7 cellular contexts compared by ENCODE assay signal in the genomic region with DNA sequence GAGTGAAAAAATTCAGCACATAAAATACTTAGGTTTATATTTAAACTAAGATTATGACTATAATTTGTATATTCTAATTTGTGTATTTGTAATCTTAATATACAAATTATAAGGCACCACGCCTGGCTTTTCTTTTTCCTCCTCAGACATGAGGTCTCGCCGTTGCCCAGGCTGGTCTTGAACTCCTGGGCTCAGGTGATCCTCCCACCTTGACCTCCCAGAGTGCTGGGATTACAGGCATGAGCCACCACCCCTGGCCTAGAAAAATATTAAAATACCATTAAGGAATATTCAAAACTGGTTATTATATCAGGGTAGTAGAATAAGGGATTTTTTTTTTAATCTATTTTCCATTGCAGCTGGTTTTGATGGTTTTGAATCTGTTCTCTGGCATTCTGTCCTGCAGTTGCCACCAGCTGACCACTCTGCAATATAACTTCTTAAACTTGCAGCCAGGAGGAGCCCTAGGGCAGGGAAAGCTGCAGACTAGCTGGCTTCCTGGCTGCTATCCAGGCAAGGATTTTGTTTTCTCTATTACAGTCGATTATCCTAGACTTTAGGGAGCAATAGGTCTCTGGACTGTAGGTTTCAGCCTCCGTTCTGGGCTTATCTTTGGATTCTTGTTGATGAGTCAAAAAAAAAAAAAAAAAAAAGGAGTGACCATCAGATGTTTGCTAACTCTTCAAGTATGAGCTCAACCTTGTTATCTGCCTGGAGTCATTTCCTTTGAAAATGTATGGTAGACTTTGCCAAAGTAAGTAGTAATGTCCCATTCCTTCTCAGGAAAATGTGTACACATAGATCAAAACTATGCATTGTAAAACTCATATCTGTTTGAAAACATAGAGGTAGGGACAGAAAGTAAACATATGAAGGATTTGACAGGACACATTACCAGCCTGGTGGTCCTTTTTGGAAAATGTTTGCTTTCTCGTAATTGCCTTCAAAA. TPM values are rescaled to one million over a fixed set of nuclear protein-coding genes. Genes with fewer than 3 reads are reported as not detected.
DNase-seq lines count a peak whose midpoint lies in the region; ATAC-seq, FAIRE-seq and TF ChIP-seq lines count a peak whose summit lies in the region.

No MANE protein-coding gene starts in this region.

- H3K79me2 ChIP-seq in PC-9 (ENCODE audit: low read depth): no peaks in the 10 kb centered on the region

- H3K9me2 ChIP-seq in PC-9 (ENCODE audit: insufficient read depth): no peaks in the 10 kb centered on the region

- no peaks in the 10 kb centered on the region for H3K9me3 ChIP-seq in PC-9 (ENCODE audit: insufficient read depth, low read depth)

- peaks cover 39% of the 10 kb centered on the region for H3K4me1 ChIP-seq in PC-9 (replicated peaks; ENCODE audit: insufficient read depth)

- H3K36me3 Mint-ChIP-seq in HFFc6 (ENCODE audit: low read depth): peaks cover 9% of the 10 kb centered on the region; the same call in 1 of the 2 replicates

- POLR2A ChIA-PET in PC-9 (lab: Charles Lee; ENCODE audit: unreplicated experiment): interaction anchor here (0.5 to 1.8 kb wide), 24 partner anchors 13 to 901 kb away, joined by 3 to 57 read pairs (median 8); partner anchors contain the start of genes CDC42EP2, DPF2, EHBP1L1 and NEAT1

- peak overlapping the region; percentile 86 for H3K27ac Mint-ChIP-seq in HFFc6

- no peaks in the 10 kb centered on the region for H4K20me1 ChIP-seq in PC-9 (ENCODE audit: insufficient read depth)

- no peaks in the 10 kb centered on the region for H3K9me3 Mint-ChIP-seq in HFFc6

- no peak overlapping the region for H3K4me3 ChIP-seq in PC-9

- H3K27ac ChIP-seq in PC-9: peak overlapping the region; percentile 60
- peak overlapping the region; percentile 46 for H3K27ac ChIP-seq in caudate nucleus (ENCODE audit: low read depth, low read length)

- H3K27me3 Mint-ChIP-seq in HFFc6 (ENCODE audit: insufficient read depth): peaks cover 3% of the 10 kb centered on the region; the same call in 1 of the 2 replicates

- no peak overlapping the region for H2AFZ ChIP-seq in PC-9

- H3K4me2 ChIP-seq in PC-9: peak overlapping the region; percentile 43

- peaks cover 26% of the 10 kb centered on the region for H3K36me3 ChIP-seq in PC-9 (ENCODE audit: low read depth)

- TF ChIP-seq CTCF in HFFc6 (IDR thresholded peaks at IDR 0.05): peak; percentile 88
- peak; percentile 95 for TF ChIP-seq CTCF in PC-9 (conservative IDR thresholded peaks at IDR 0.05)

- H3K27me3 ChIP-seq in PC-9 (ENCODE audit: insufficient read depth, low read depth): no peaks in the 10 kb centered on the region

- FAIRE-seq in islet of Langerhans (lab: Jason Lieb, UNC): peak; percentile 13

- peaks cover 59% of the 10 kb centered on the region for H3F3A ChIP-seq in PC-9 (ENCODE audit: insufficient read depth, low read depth)

- H3K4me3 Mint-ChIP-seq in HFFc6: peak overlapping the region; percentile 45; the same call in 1 of the 2 replicates

- peaks cover 50% of the 10 kb centered on the region for H3K4me1 Mint-ChIP-seq in HFFc6 (ENCODE audit: low read depth)

- BruUV-seq in PC-9 (replicated peaks; lab: Mats Ljungman, UMichigan): no TSS peak

- ATAC-seq in HG03469 (IDR thresholded peaks at IDR 0.05; ENCODE audit: unreplicated experiment): no peak

- CTCF ChIA-PET in PC-9 (lab: Charles Lee): interaction anchor here (0.6 to 3.6 kb wide), 41 partner anchors 13 to 994 kb away, joined by 3 to 151 read pairs (median 9); partner anchors contain the start of genes CAPN1, CDC42EP2, DPF2 and MALAT1

- intact Hi-C loops in PC-9 (cut with micrococcal nuclease; ENCODE audit: unreplicated experiment): loop anchor here (1.0 to 5.0 kb wide), 4 partner anchors 40 to 235 kb away; no protein-coding TSS in a partner anchor

- peak; percentile 86 for DNase-seq in DMS53 (lab: John Stamatoyannopoulos, UW)
- DNase-seq in HFFc6: peak; percentile 99
- peak; percentile 89 to 97 for DNase-seq in PC-9
- DNase-seq in caudate nucleus (lab: John Stamatoyannopoulos, UW): peak in 54 of 61 donors; percentile 12 to 87 (median 50)
- DNase-seq in smooth muscle cell of the brain vasculature (ENCODE audit: low read depth, low spot score): peak; percentile 76

RNA-seq across cellular contexts. Expression of gene POLA2, which starts 13.2 kb away (rescaled TPM):
- total RNA-seq in HFFc6 (2021; fragmentation: NEBNext Ultra II Directional; extraction: Animal tissue kit (Norgen Biotek cat#: 25700)): 10 to 100 TPM in 5 of 6 experiments, 1 to 10 TPM in 1; 8.6 to 18.3 (median 15.3) TPM
- total RNA-seq in PC-9 (2021): 37.1 and 39.3 TPM in 2 replicates

RNA-seq across cellular contexts. Expression of gene CDC42EP2, which starts 39.7 kb away (rescaled TPM):
- 10 to 100 TPM; 19.0 to 35.3 (median 22.6) TPM for total RNA-seq in HFFc6 (2021; fragmentation: NEBNext Ultra II Directional; extraction: Animal tissue kit (Norgen Biotek cat#: 25700))
- 17.8 and 20.8 TPM in 2 replicates for total RNA-seq in PC-9 (2021)

RNA-seq across cellular contexts. Expression of gene DPF2, which starts 58.6 kb away (rescaled TPM):
- total RNA-seq in HFFc6 (2021; fragmentation: NEBNext Ultra II Directional; extraction: Animal tissue kit (Norgen Biotek cat#: 25700)): 10 to 100 TPM; 55.4 to 64.3 (median 61.7) TPM
- 75.6 and 80.6 TPM in 2 replicates for total RNA-seq in PC-9 (2021)
